Comparison of ENCODE assay signal across 1 cellular context in genomic region chrX:19129694-19130093, GRCh38.
TF ChIP-seq lines count a peak whose summit lies in the region.

No MANE protein-coding gene starts in this region.

TF ChIP-seq in K562, 482 proteins besides CTCF, POLR2A, EP300 and RAD21:
- TF ChIP-seq, protein P1, sequence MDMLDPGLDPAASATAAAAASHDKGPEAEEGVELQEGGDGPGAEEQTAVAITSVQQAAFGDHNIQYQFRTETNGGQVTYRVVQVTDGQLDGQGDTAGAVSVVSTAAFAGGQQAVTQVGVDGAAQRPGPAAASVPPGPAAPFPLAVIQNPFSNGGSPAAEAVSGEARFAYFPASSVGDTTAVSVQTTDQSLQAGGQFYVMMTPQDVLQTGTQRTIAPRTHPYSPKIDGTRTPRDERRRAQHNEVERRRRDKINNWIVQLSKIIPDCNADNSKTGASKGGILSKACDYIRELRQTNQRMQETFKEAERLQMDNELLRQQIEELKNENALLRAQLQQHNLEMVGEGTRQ (CRISPR knock-in tag; IDR thresholded peaks at IDR 0.05): peak; percentile 28; the same call in 1 of the 2 replicates
- TF ChIP-seq ZNF224 (CRISPR knock-in tag; IDR thresholded peaks at IDR 0.05) (no peak), RB1 (IDR thresholded peaks at IDR 0.05; ENCODE audit: low read depth) (no peak), NR3C1 (CRISPR knock-in tag; IDR thresholded peaks at IDR 0.05) (no peak), CBFA2T2 (conservative IDR thresholded peaks at IDR 0.05) (0 out of 2 replicates have a peak, but pooled peaks have one; percentile 2), KLF16 (IDR thresholded peaks at IDR 0.05) (no peak), RAD51 (IDR thresholded peaks at IDR 0.05; ENCODE audit: borderline replicate concordance, low read depth) (peak; percentile 53; the same call in 1 of the 2 replicates), SMC3 (conservative IDR thresholded peaks at IDR 0.05; ENCODE audit: insufficient read depth, low read depth, low read length) (no peak), GATAD2B (IDR thresholded peaks at IDR 0.05; ENCODE audit: borderline replicate concordance) (no peak), SNIP1 (IDR thresholded peaks at IDR 0.05; ENCODE audit: low read depth) (no peak), ZKSCAN8 (CRISPR knock-in tag; IDR thresholded peaks at IDR 0.05) (no peak), PHTF2 (CRISPR knock-in tag; IDR thresholded peaks at IDR 0.05) (no peak), NELFE (IDR thresholded peaks at IDR 0.05; ENCODE audit: insufficient read depth, insufficient read length) (no peak), ZFX (CRISPR knock-in tag; IDR thresholded peaks at IDR 0.05) (no peak), SMAD4 (CRISPR knock-in tag; conservative IDR thresholded peaks at IDR 0.05) (no peak), PHB (CRISPR knock-in tag; IDR thresholded peaks at IDR 0.05) (no peak), NFYB (IDR thresholded peaks at IDR 0.05; ENCODE audit: extremely low read depth, insufficient read length) (peak; percentile 51), FOSL1 (tag; conservative IDR thresholded peaks at IDR 0.05) (no peak), TFE3 (CRISPR knock-in tag; IDR thresholded peaks at IDR 0.05) (peak; percentile 46), SMARCA5 (IDR thresholded peaks at IDR 0.05) (no peak), ARID1B (IDR thresholded peaks at IDR 0.05) (no peak), ZNF76 (CRISPR knock-in tag; IDR thresholded peaks at IDR 0.05; ENCODE audit: borderline replicate concordance) (no peak), POLR2H (tag; IDR thresholded peaks at IDR 0.05; ENCODE audit: low read depth) (no peak), TRIM25 (IDR thresholded peaks at IDR 0.05; ENCODE audit: borderline replicate concordance) (no peak), EZH2 (IDR thresholded peaks at IDR 0.05; ENCODE audit: borderline replicate concordance, low read depth, low read length) (no peak), SRSF1 (IDR thresholded peaks at IDR 0.05; ENCODE audit: low read depth, low read length) (no peak), HNRNPK (IDR thresholded peaks at IDR 0.05; ENCODE audit: low read depth, low read length, poor library complexity, severe bottlenecking) (no peak), ELF1 (tag; IDR thresholded peaks at IDR 0.05) (no peak), NFIX (CRISPR knock-in tag; IDR thresholded peaks at IDR 0.05; ENCODE audit: low read depth) (no peak)
- TF ChIP-seq, protein P2, sequence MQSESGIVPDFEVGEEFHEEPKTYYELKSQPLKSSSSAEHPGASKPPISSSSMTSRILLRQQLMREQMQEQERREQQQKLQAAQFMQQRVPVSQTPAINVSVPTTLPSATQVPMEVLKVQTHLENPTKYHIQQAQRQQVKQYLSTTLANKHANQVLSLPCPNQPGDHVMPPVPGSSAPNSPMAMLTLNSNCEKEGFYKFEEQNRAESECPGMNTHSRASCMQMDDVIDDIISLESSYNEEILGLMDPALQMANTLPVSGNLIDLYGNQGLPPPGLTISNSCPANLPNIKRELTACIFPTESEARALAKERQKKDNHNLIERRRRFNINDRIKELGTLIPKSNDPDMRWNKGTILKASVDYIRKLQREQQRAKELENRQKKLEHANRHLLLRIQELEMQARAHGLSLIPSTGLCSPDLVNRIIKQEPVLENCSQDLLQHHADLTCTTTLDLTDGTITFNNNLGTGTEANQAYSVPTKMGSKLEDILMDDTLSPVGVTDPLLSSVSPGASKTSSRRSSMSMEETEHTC (IDR thresholded peaks at IDR 0.05): no peak
- TF ChIP-seq, protein P3, sequence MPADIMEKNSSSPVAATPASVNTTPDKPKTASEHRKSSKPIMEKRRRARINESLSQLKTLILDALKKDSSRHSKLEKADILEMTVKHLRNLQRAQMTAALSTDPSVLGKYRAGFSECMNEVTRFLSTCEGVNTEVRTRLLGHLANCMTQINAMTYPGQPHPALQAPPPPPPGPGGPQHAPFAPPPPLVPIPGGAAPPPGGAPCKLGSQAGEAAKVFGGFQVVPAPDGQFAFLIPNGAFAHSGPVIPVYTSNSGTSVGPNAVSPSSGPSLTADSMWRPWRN (IDR thresholded peaks at IDR 0.05; ENCODE audit: low read depth): no peak
- TF ChIP-seq, protein P4, sequence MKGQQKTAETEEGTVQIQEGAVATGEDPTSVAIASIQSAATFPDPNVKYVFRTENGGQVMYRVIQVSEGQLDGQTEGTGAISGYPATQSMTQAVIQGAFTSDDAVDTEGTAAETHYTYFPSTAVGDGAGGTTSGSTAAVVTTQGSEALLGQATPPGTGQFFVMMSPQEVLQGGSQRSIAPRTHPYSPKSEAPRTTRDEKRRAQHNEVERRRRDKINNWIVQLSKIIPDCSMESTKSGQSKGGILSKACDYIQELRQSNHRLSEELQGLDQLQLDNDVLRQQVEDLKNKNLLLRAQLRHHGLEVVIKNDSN (CRISPR knock-in tag; IDR thresholded peaks at IDR 0.05): no peak
